14 cellular contexts compared by ENCODE assay signal in genomic region chr1:226222686-226223085, GRCh38. TPM values are rescaled to one million over a fixed set of nuclear protein-coding genes. Genes with fewer than 3 reads are reported as not detected.
DNase-seq lines count a peak whose midpoint lies in the region; ATAC-seq and TF ChIP-seq lines count a peak whose summit lies in the region.
"Had no signal": no experiment of that assay in that cellular context is flagged by ENCODE, and none has a peak within 500 bp of the region (broad histone marks: within the 10 kb centered on the region; RNA-seq: fewer than 3 reads in every experiment).

No MANE protein-coding gene starts in this region.

- peaks cover 13 to 26% of the 10 kb centered on the region in 2 donors for H3K27me3 Mint-ChIP-seq in CD4-positive, alpha-beta memory T cell
- peaks cover 25% of the 10 kb centered on the region for H3K27me3 Mint-ChIP-seq in activated T-helper 17 cell treated with anti-CD3 and anti-CD28 coated beads, Interleukin-2, amount 50 U/mL, for 72 hours
- H3K27me3 Mint-ChIP-seq in naive thymus-derived CD4-positive, alpha-beta T cell = peaks cover 14 to 43% (median 30%) of the 10 kb centered on the region in 5 donors

- peaks cover 0 to 7% of the 10 kb centered on the region in 2 donors for H3K36me3 Mint-ChIP-seq in CD4-positive, alpha-beta memory T cell
- no peaks in the 10 kb centered on the region for H3K36me3 Mint-ChIP-seq in activated T-helper 17 cell treated with anti-CD3 and anti-CD28 coated beads, Interleukin-2, amount 50 U/mL, for 72 hours (ENCODE audit: low read depth)
- H3K36me3 Mint-ChIP-seq in naive thymus-derived CD4-positive, alpha-beta T cell = peaks cover 0 to 10% (median 0%) of the 10 kb centered on the region in 5 donors

- H3K4me1 ChIP-seq in CD4-positive, alpha-beta memory T cell (ENCODE audit: insufficient read depth, low read length) = peaks cover 5% of the 10 kb centered on the region
- no peaks in the 10 kb centered on the region for H3K4me1 ChIP-seq in naive thymus-derived CD4-positive, alpha-beta T cell (ENCODE audit: control insufficient read depth in 2 of 2, insufficient read depth in 2 of 2, low read length in 2 of 2)

- no peak for ATAC-seq in activated T-helper 17 cell treated with anti-CD3 and anti-CD28 coated beads, Interleukin-2, amount 50 U/mL, for 72 hours (replicated peaks)
- no peak for ATAC-seq in naive thymus-derived CD4-positive, alpha-beta T cell
- ATAC-seq in GM19351 (IDR thresholded peaks at IDR 0.05; ENCODE audit: unreplicated experiment) = no peak
- ATAC-seq in left lobe of liver = no peak
- no peak for ATAC-seq in SK-N-SH treated with all-trans-retinoic acid at 6 μM for 48 hours

- no peaks in the 10 kb centered on the region for H3K9me3 Mint-ChIP-seq in CD4-positive, alpha-beta memory T cell
- H3K9me3 Mint-ChIP-seq in activated T-helper 17 cell treated with anti-CD3 and anti-CD28 coated beads, Interleukin-2, amount 50 U/mL, for 72 hours = no peaks in the 10 kb centered on the region
- H3K9me3 Mint-ChIP-seq in naive thymus-derived CD4-positive, alpha-beta T cell = peaks cover 0 to 1% (median 0%) of the 10 kb centered on the region in 11 donors

- H3K27ac Mint-ChIP-seq in CD4-positive, alpha-beta memory T cell = no peak overlapping the region
- no peak overlapping the region for H3K27ac Mint-ChIP-seq in activated T-helper 17 cell treated with anti-CD3 and anti-CD28 coated beads, Interleukin-2, amount 50 U/mL, for 72 hours
- no peak overlapping the region for H3K27ac Mint-ChIP-seq in naive thymus-derived CD4-positive, alpha-beta T cell

- peak overlapping the region in 5 of 8 donors; percentile 35 to 76 (median 52) for H3K4me3 Mint-ChIP-seq in CD4-positive, alpha-beta memory T cell
- H3K4me3 Mint-ChIP-seq in activated T-helper 17 cell treated with anti-CD3 and anti-CD28 coated beads, Interleukin-2, amount 50 U/mL, for 72 hours = peak overlapping the region; percentile 25
- H3K4me3 Mint-ChIP-seq in naive thymus-derived CD4-positive, alpha-beta T cell = peak overlapping the region; percentile 25 to 86 (median 60)

- no peaks in the 10 kb centered on the region for H3K36me3 ChIP-seq in CD4-positive, alpha-beta memory T cell (ENCODE audit: insufficient read depth, low read length)
- H3K36me3 ChIP-seq in naive thymus-derived CD4-positive, alpha-beta T cell (ENCODE audit: control insufficient read depth in 2 of 3, insufficient read depth in 3 of 3, low read length in 3 of 3) = no peaks in the 10 kb centered on the region
- H3K36me3 ChIP-seq: left ventricle myocardium inferior, suprapubic skin had no signal

- H3K4me1 Mint-ChIP-seq in CD4-positive, alpha-beta memory T cell = peaks cover 0 to 2% (median under 1%) of the 10 kb centered on the region in 4 donors
- H3K4me1 Mint-ChIP-seq in activated T-helper 17 cell treated with anti-CD3 and anti-CD28 coated beads, Interleukin-2, amount 50 U/mL, for 72 hours = no peaks in the 10 kb centered on the region
- H3K4me1 Mint-ChIP-seq in naive thymus-derived CD4-positive, alpha-beta T cell = peaks cover 0 to 6% (median 4%) of the 10 kb centered on the region in 7 donors

- POLR2A ChIA-PET in CD4-positive, alpha-beta memory T cell (lab: Charles Lee; ENCODE audit: partially characterized antibody) = no interaction called here
- POLR2A ChIA-PET in naive thymus-derived CD4-positive, alpha-beta T cell (lab: Charles Lee) = no interaction called here

- CTCF ChIA-PET in CD4-positive, alpha-beta memory T cell (lab: Charles Lee; ENCODE audit: partially characterized antibody) = interaction anchor here (0.8 kb wide), 1 partner anchor 110 kb away, joined by 3 read pairs; no protein-coding TSS in a partner anchor
- CTCF ChIA-PET in naive thymus-derived CD4-positive, alpha-beta T cell (lab: Charles Lee) = no interaction called here

- intact Hi-C loops in CD4-positive, alpha-beta memory T cell (cut with micrococcal nuclease) = no loop called here
- intact Hi-C loops in naive thymus-derived CD4-positive, alpha-beta T cell (cut with micrococcal nuclease) = no loop called here

- DNase-seq in AG20443 (ENCODE audit: low spot score) (peak; percentile 8), COLO829 (ENCODE audit: low spot score) (no peak), left lobe of liver (ENCODE audit: low spot score) (no peak)
- DNase-seq in CD4-positive, alpha-beta memory T cell = no peak
- DNase-seq in naive thymus-derived CD4-positive, alpha-beta T cell = no peak
- DNase-seq: caudate nucleus, left ventricle myocardium inferior, SHP77 had no signal

- peaks cover 13% of the 10 kb centered on the region for H3K27me3 ChIP-seq in CD4-positive, alpha-beta memory T cell (ENCODE audit: insufficient read depth, low read length)
- no peaks in the 10 kb centered on the region for H3K27me3 ChIP-seq in naive thymus-derived CD4-positive, alpha-beta T cell (ENCODE audit: control insufficient read depth in 2 of 2, insufficient read depth in 2 of 2, low read length in 2 of 2)

- H3K27ac ChIP-seq in CD4-positive, alpha-beta memory T cell (ENCODE audit: low read depth, low read length) = no peak overlapping the region
- no peak overlapping the region for H3K27ac ChIP-seq in naive thymus-derived CD4-positive, alpha-beta T cell (ENCODE audit: low read depth, low read length)
- H3K27ac ChIP-seq: GM23248, left ventricle myocardium inferior, suprapubic skin had no signal

- H3K9me3 ChIP-seq in CD4-positive, alpha-beta memory T cell (ENCODE audit: control insufficient read depth in 1 of 2, low read length in 2 of 2) = no peaks in the 10 kb centered on the region
- no peaks in the 10 kb centered on the region for H3K9me3 ChIP-seq in naive thymus-derived CD4-positive, alpha-beta T cell (ENCODE audit: control insufficient read depth in 2 of 3, low read length in 3 of 3)
- H3K9me3 ChIP-seq: left ventricle myocardium inferior, suprapubic skin had no signal

- H3K4me3 ChIP-seq in CD4-positive, alpha-beta memory T cell (ENCODE audit: low read length in 2 of 2) = no peak overlapping the region
- no peak overlapping the region for H3K4me3 ChIP-seq in naive thymus-derived CD4-positive, alpha-beta T cell (ENCODE audit: low read length)

TF ChIP-seq in SK-N-SH treated with all-trans-retinoic acid at 6 μM for 48 hours, 23 proteins besides CTCF, POLR2A, EP300 and RAD21:
- TF ChIP-seq ZNF70 (CRISPR knock-in tag; IDR thresholded peaks at IDR 0.05) (no peak), TSHZ2 (CRISPR knock-in tag; IDR thresholded peaks at IDR 0.05) (no peak), CSDC2 (CRISPR knock-in tag; IDR thresholded peaks at IDR 0.05) (no peak), POU6F1 (CRISPR knock-in tag; IDR thresholded peaks at IDR 0.05; ENCODE audit: borderline replicate concordance, low read depth) (no peak)

RNA-seq across cellular contexts. Expression of gene MIXL1, which starts 0.8 kb away (rescaled TPM):
- total RNA-seq in CD4-positive, alpha-beta memory T cell = not detected
- not detected for polyA plus RNA-seq in CD4-positive, alpha-beta memory T cell
- under 1 TPM in 1 of 2 donors, not detected in 1; 0.15 TPM for total RNA-seq in activated T-helper 17 cell treated with anti-CD3 and anti-CD28 coated beads, Interleukin-2, amount 50 U/mL, for 72 hours
- total RNA-seq in naive thymus-derived CD4-positive, alpha-beta T cell = not detected
- polyA plus RNA-seq in naive thymus-derived CD4-positive, alpha-beta T cell = not detected
- not detected for total RNA-seq in left lobe of liver
- total RNA-seq: GM23248, left ventricle myocardium inferior, NCI-H460 had no signal
- polyA plus RNA-seq: GM23248 had no signal

RNA-seq across cellular contexts. Expression of gene ACBD3, which starts 36.1 kb away (rescaled TPM):
- total RNA-seq in CD4-positive, alpha-beta memory T cell = 10 to 100 TPM; 28.7 to 29.7 TPM
- polyA plus RNA-seq in CD4-positive, alpha-beta memory T cell = 10 to 100 TPM; 10.1 to 22.8 TPM
- 10 to 100 TPM; 20.3 to 23.9 TPM for total RNA-seq in activated T-helper 17 cell treated with anti-CD3 and anti-CD28 coated beads, Interleukin-2, amount 50 U/mL, for 72 hours
- total RNA-seq in naive thymus-derived CD4-positive, alpha-beta T cell = 10 to 100 TPM; 19.6 to 29.9 (median 26.1) TPM
- polyA plus RNA-seq in naive thymus-derived CD4-positive, alpha-beta T cell = 10 to 100 TPM; 15.4 to 21.3 TPM
- 12.8 TPM for total RNA-seq in left lobe of liver
